In the genomic region with DNA sequence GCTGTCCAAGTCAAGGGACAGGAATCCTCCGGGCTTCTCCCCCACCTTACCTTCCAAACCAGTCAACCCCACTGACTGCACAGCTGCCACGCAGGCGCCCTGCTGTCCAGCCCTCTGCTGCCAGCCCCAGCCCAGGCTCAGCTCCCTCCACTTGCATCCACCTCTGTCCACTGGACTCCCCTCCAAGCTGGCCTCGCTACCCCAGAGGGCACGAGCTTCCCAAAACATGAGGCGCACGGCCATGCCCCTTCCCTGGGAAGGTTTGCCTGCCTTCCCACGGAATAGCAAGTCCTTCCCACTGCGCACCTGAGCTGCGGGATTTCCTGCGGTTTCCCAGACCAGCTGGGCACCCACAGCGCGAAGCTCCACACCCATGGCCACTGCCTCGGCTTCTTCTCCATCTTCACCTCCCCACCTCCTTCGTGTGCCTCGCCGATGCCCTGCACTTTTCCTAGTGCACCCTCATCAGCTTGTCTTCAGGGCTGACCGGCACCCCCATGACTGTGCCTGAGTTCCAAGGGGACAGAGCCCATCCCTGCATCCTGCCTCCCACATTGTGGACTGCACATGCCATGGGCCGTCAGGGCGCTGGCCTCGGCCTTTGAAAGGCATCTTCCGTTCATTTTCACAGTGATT, we compare ENCODE assay signal across 1 cellular context.
TF ChIP-seq lines count a peak whose summit lies in the region.

No MANE protein-coding gene starts in this region.

TF ChIP-seq in H1, 55 proteins besides CTCF, POLR2A, EP300 and RAD21:
- TF ChIP-seq HDAC2 (IDR thresholded peaks at IDR 0.05; ENCODE audit: borderline replicate concordance in 1 of 2, low read depth in 2 of 2, low read length in 2 of 2) (no peak), RFX5 (IDR thresholded peaks at IDR 0.05; ENCODE audit: borderline replicate concordance, low read depth, low read length) (no peak)
